1 cellular context compared by ENCODE assay signal in the genomic region with DNA sequence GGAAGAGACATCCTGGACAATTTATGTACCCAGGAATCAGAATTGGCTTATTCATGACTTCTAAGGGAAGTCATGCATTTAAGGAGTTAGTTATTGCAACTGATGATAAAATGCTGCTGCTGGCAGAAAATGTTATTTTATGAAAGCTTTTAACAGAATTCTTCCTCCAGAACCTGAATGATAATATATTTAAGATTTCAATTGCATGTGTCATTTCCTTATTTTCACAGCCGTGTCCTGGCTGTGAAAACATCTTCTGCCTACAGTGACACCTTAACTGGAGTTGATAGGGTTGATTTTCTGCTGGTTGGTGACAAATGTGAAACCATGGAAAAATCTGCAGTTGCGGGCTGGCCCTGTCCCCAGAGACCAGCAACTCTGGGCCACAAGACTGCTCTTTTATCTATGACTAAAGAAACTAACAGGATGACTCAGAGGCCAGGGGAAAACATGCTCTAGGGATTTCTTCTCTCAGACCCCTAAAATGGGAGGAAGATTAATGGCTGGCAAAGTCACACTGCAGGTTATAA.
TF ChIP-seq lines count a peak whose summit lies in the region.

No MANE protein-coding gene starts in this region.

TF ChIP-seq in SK-N-SH, 30 proteins besides CTCF, POLR2A, EP300 and RAD21 (continued from another document):
- TF ChIP-seq, protein P1, sequence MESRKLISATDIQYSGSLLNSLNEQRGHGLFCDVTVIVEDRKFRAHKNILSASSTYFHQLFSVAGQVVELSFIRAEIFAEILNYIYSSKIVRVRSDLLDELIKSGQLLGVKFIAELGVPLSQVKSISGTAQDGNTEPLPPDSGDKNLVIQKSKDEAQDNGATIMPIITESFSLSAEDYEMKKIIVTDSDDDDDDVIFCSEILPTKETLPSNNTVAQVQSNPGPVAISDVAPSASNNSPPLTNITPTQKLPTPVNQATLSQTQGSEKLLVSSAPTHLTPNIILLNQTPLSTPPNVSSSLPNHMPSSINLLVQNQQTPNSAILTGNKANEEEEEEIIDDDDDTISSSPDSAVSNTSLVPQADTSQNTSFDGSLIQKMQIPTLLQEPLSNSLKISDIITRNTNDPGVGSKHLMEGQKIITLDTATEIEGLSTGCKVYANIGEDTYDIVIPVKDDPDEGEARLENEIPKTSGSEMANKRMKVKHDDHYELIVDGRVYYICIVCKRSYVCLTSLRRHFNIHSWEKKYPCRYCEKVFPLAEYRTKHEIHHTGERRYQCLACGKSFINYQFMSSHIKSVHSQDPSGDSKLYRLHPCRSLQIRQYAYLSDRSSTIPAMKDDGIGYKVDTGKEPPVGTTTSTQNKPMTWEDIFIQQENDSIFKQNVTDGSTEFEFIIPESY (IDR thresholded peaks at IDR 0.05; ENCODE audit: borderline replicate concordance, low read depth) = no peak
- no peak for TF ChIP-seq SMC3 (IDR thresholded peaks at IDR 0.05; ENCODE audit: low read depth, low read length)
- no peak for TF ChIP-seq FOXM1 (IDR thresholded peaks at IDR 0.05; ENCODE audit: low read depth)
- TF ChIP-seq, protein P2, sequence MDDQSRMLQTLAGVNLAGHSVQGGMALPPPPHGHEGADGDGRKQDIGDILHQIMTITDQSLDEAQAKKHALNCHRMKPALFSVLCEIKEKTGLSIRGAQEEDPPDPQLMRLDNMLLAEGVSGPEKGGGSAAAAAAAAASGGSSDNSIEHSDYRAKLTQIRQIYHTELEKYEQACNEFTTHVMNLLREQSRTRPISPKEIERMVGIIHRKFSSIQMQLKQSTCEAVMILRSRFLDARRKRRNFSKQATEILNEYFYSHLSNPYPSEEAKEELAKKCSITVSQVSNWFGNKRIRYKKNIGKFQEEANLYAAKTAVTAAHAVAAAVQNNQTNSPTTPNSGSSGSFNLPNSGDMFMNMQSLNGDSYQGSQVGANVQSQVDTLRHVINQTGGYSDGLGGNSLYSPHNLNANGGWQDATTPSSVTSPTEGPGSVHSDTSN (IDR thresholded peaks at IDR 0.05) = 0 out of 2 replicates have a peak, but pooled peaks have one; percentile 20
- TF ChIP-seq JUND (IDR thresholded peaks at IDR 0.05) = peak; percentile 63
- TF ChIP-seq TAF1 (IDR thresholded peaks at IDR 0.05; ENCODE audit: borderline replicate concordance, low read depth, low read length) = no peak
- no peak for TF ChIP-seq EZH2phosphoT487 (IDR thresholded peaks at IDR 0.05; ENCODE audit: borderline replicate concordance, low read depth)
- TF ChIP-seq, protein P3, sequence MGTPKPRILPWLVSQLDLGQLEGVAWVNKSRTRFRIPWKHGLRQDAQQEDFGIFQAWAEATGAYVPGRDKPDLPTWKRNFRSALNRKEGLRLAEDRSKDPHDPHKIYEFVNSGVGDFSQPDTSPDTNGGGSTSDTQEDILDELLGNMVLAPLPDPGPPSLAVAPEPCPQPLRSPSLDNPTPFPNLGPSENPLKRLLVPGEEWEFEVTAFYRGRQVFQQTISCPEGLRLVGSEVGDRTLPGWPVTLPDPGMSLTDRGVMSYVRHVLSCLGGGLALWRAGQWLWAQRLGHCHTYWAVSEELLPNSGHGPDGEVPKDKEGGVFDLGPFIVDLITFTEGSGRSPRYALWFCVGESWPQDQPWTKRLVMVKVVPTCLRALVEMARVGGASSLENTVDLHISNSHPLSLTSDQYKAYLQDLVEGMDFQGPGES (IDR thresholded peaks at IDR 0.05; ENCODE audit: low read depth, low read length) = no peak
- TF ChIP-seq MXI1 (IDR thresholded peaks at IDR 0.05; ENCODE audit: low read depth, low read length) = no peak
- no peak for TF ChIP-seq POLR2AphosphoS5 (IDR thresholded peaks at IDR 0.05; ENCODE audit: low read depth, low read length)
- no peak for TF ChIP-seq RXRA (IDR thresholded peaks at IDR 0.05; ENCODE audit: borderline replicate concordance, low read depth)
- TF ChIP-seq TEAD4 (IDR thresholded peaks at IDR 0.05; ENCODE audit: borderline replicate concordance, insufficient read depth) = no peak
